Comparison of ENCODE assay signal across 32 cellular contexts in genomic region chr3:24302382-24302781, GRCh38.
"Had no signal": no experiment of that assay in that cellular context is flagged by ENCODE, and none has a peak within 500 bp of the region (broad histone marks: within the 10 kb centered on the region; RNA-seq: fewer than 3 reads in every experiment).

No MANE protein-coding gene starts in this region.

- H3K36me3 ChIP-seq: ascending aorta, gastrocnemius medialis, left lung, lower lobe of right lung, ovary, prostate gland, sigmoid colon, suprapubic skin, tibial nerve had no signal

- H3K27me3 Mint-ChIP-seq: activated CD4-positive, alpha-beta memory T cell treated with anti-CD3 and anti-CD28 coated beads for 36 hours; activated CD4-positive, alpha-beta T cell treated with anti-CD3 and anti-CD28 coated beads, Interleukin-2, amount 10 ng/mL, durations not matched to agents 24 days and 14 days; activated naive CD4-positive, alpha-beta T cell treated with anti-CD3 and anti-CD28 coated beads, Interleukin-2, amount 10 ng/mL, durations not matched to agents 7 days and 5 days; activated naive CD8-positive, alpha-beta T cell treated with anti-CD3 and anti-CD28 coated beads, Interleukin-2, amount 10 ng/mL, durations not matched to agents 7 days and 5 days; activated T-cell treated with anti-CD3 and anti-CD28 coated beads, Interleukin-2, amount 50 U/mL, for 24 hours; stimulated activated memory B cell treated with anti-CD40 and anti-IgM and Interleukin-4, amounts not matched to agents 10 μg/mL and 1 μg/mL and 100 μg/mL, for 72 hours; stimulated activated naive CD8-positive, alpha-beta T cell treated with anti-CD3 and anti-CD28 coated beads, Interleukin-15, amount 100 ng/mL, for 72 hours had no signal

- DNase-seq: activated CD4-positive, alpha-beta memory T cell treated with anti-CD3 and anti-CD28 coated beads for 36 hours; activated CD4-positive, alpha-beta T cell treated with anti-CD3 and anti-CD28 coated beads, Interleukin-2, amount 10 ng/mL, durations not matched to agents 24 days and 14 days; activated CD4-positive, CD25-positive, alpha-beta regulatory T cell treated with anti-CD3 and anti-CD28 coated beads, Interleukin-2, amount 50 U/mL, for 72 hours; activated CD8-positive, alpha-beta memory T cell treated with anti-CD3 and anti-CD28 coated beads, Interleukin-2, amount 50 U/mL, for 4 hours; activated gamma-delta T cell; activated naive CD4-positive, alpha-beta T cell treated with anti-CD3 and anti-CD28 coated beads, Interleukin-2, amount 10 ng/mL, durations not matched to agents 7 days and 5 days; activated naive CD8-positive, alpha-beta T cell treated with anti-CD3 and anti-CD28 coated beads, Interleukin-2, amount 10 ng/mL, durations not matched to agents 7 days and 5 days; activated T-cell treated with anti-CD3 and anti-CD28 coated beads, Interleukin-2, amount 50 U/mL, for 24 hours; dorsolateral prefrontal cortex; effector memory CD4-positive, alpha-beta T cell; erythroblast; gastrocnemius medialis; left lung; lower lobe of right lung; mesendoderm; ovary; sigmoid colon; small intestine; stimulated activated CD4-positive, alpha-beta T cell treated with anti-CD3 and anti-CD28 coated beads, Interleukin-4, amount 100 ng/mL, for 4 hours; stimulated activated CD8-positive, alpha-beta memory T cell treated with anti-CD3 and anti-CD28 coated beads, Interleukin-4, amount 100 ng/mL, for 48 hours; stimulated activated naive CD8-positive, alpha-beta T cell treated with anti-CD3 and anti-CD28 coated beads, Interleukin-15, amount 100 ng/mL, for 72 hours; SW 1271; T-helper 9 cell had no signal

- H3K4me1 Mint-ChIP-seq: activated CD4-positive, alpha-beta T cell treated with anti-CD3 and anti-CD28 coated beads, Interleukin-2, amount 10 ng/mL, durations not matched to agents 24 days and 14 days; activated naive CD4-positive, alpha-beta T cell treated with anti-CD3 and anti-CD28 coated beads, Interleukin-2, amount 10 ng/mL, durations not matched to agents 7 days and 5 days; activated naive CD8-positive, alpha-beta T cell treated with anti-CD3 and anti-CD28 coated beads, Interleukin-2, amount 10 ng/mL, durations not matched to agents 7 days and 5 days; stimulated activated memory B cell treated with anti-CD40 and anti-IgM and Interleukin-4, amounts not matched to agents 10 μg/mL and 1 μg/mL and 100 μg/mL, for 72 hours; stimulated activated naive CD8-positive, alpha-beta T cell treated with anti-CD3 and anti-CD28 coated beads, Interleukin-15, amount 100 ng/mL, for 72 hours had no signal

- H3K27me3 ChIP-seq: ascending aorta, dorsolateral prefrontal cortex, gastrocnemius medialis, hepatocyte, left lung, ovary, sigmoid colon, suprapubic skin, tibial nerve had no signal

- H3K4me1 ChIP-seq: left lung, prostate gland had no signal

- H3K9me3 ChIP-seq: ascending aorta, gastrocnemius medialis, left lung, lower lobe of right lung, ovary, prostate gland, sigmoid colon, suprapubic skin, tibial nerve had no signal

- H3K4me3 Mint-ChIP-seq: activated CD4-positive, alpha-beta memory T cell treated with anti-CD3 and anti-CD28 coated beads for 36 hours; activated CD4-positive, alpha-beta T cell treated with anti-CD3 and anti-CD28 coated beads, Interleukin-2, amount 10 ng/mL, durations not matched to agents 24 days and 14 days; activated naive CD4-positive, alpha-beta T cell treated with anti-CD3 and anti-CD28 coated beads, Interleukin-2, amount 10 ng/mL, durations not matched to agents 7 days and 5 days; activated naive CD8-positive, alpha-beta T cell treated with anti-CD3 and anti-CD28 coated beads, Interleukin-2, amount 10 ng/mL, durations not matched to agents 7 days and 5 days; activated T-cell treated with anti-CD3 and anti-CD28 coated beads, Interleukin-2, amount 50 U/mL, for 24 hours; brain; stimulated activated memory B cell treated with anti-CD40 and anti-IgM and Interleukin-4, amounts not matched to agents 10 μg/mL and 1 μg/mL and 100 μg/mL, for 72 hours; stimulated activated naive CD8-positive, alpha-beta T cell treated with anti-CD3 and anti-CD28 coated beads, Interleukin-15, amount 100 ng/mL, for 72 hours; T-helper 1 cell treated with Interleukin-12 subunit alpha and Interleukin-12 subunit beta and Interleukin-4 antibody, amounts not matched to agents 30 μg/mL and 1 μg/mL, for 36 hours had no signal

- H3K9me3 Mint-ChIP-seq: activated CD4-positive, alpha-beta memory T cell treated with anti-CD3 and anti-CD28 coated beads for 36 hours; activated CD4-positive, alpha-beta T cell treated with anti-CD3 and anti-CD28 coated beads, Interleukin-2, amount 10 ng/mL, durations not matched to agents 24 days and 14 days; activated naive CD4-positive, alpha-beta T cell treated with anti-CD3 and anti-CD28 coated beads, Interleukin-2, amount 10 ng/mL, durations not matched to agents 7 days and 5 days; activated naive CD8-positive, alpha-beta T cell treated with anti-CD3 and anti-CD28 coated beads, Interleukin-2, amount 10 ng/mL, durations not matched to agents 7 days and 5 days; activated T-cell treated with anti-CD3 and anti-CD28 coated beads, Interleukin-2, amount 50 U/mL, for 24 hours; brain; stimulated activated memory B cell treated with anti-CD40 and anti-IgM and Interleukin-4, amounts not matched to agents 10 μg/mL and 1 μg/mL and 100 μg/mL, for 72 hours; stimulated activated naive CD8-positive, alpha-beta T cell treated with anti-CD3 and anti-CD28 coated beads, Interleukin-15, amount 100 ng/mL, for 72 hours; T-helper 1 cell treated with Interleukin-12 subunit alpha and Interleukin-12 subunit beta and Interleukin-4 antibody, amounts not matched to agents 30 μg/mL and 1 μg/mL, for 36 hours had no signal

- H3K27ac Mint-ChIP-seq: activated CD4-positive, alpha-beta memory T cell treated with anti-CD3 and anti-CD28 coated beads for 36 hours; activated CD4-positive, alpha-beta T cell treated with anti-CD3 and anti-CD28 coated beads, Interleukin-2, amount 10 ng/mL, durations not matched to agents 24 days and 14 days; activated naive CD4-positive, alpha-beta T cell treated with anti-CD3 and anti-CD28 coated beads, Interleukin-2, amount 10 ng/mL, durations not matched to agents 7 days and 5 days; activated naive CD8-positive, alpha-beta T cell treated with anti-CD3 and anti-CD28 coated beads, Interleukin-2, amount 10 ng/mL, durations not matched to agents 7 days and 5 days; activated T-cell treated with anti-CD3 and anti-CD28 coated beads, Interleukin-2, amount 50 U/mL, for 24 hours; stimulated activated memory B cell treated with anti-CD40 and anti-IgM and Interleukin-4, amounts not matched to agents 10 μg/mL and 1 μg/mL and 100 μg/mL, for 72 hours; stimulated activated naive CD8-positive, alpha-beta T cell treated with anti-CD3 and anti-CD28 coated beads, Interleukin-15, amount 100 ng/mL, for 72 hours; T-helper 1 cell treated with Interleukin-12 subunit alpha and Interleukin-12 subunit beta and Interleukin-4 antibody, amounts not matched to agents 30 μg/mL and 1 μg/mL, for 36 hours had no signal

- H3K27ac ChIP-seq: ascending aorta, coronary artery, dorsolateral prefrontal cortex, gastrocnemius medialis, hepatocyte, left lung, lower lobe of right lung, ovary, prostate gland, sigmoid colon, suprapubic skin, tibial nerve had no signal

- H3K36me3 Mint-ChIP-seq: activated CD4-positive, alpha-beta memory T cell treated with anti-CD3 and anti-CD28 coated beads for 36 hours; activated naive CD4-positive, alpha-beta T cell treated with anti-CD3 and anti-CD28 coated beads, Interleukin-2, amount 10 ng/mL, durations not matched to agents 7 days and 5 days; activated naive CD8-positive, alpha-beta T cell treated with anti-CD3 and anti-CD28 coated beads, Interleukin-2, amount 10 ng/mL, durations not matched to agents 7 days and 5 days; brain; stimulated activated memory B cell treated with anti-CD40 and anti-IgM and Interleukin-4, amounts not matched to agents 10 μg/mL and 1 μg/mL and 100 μg/mL, for 72 hours had no signal

- H3K4me3 ChIP-seq: ascending aorta, coronary artery, dorsolateral prefrontal cortex, gastrocnemius medialis, hepatocyte, left lung, lower lobe of right lung, ovary, prostate gland, sigmoid colon, suprapubic skin, tibial nerve had no signal
